In genomic region chr14:21098892-21099595, GRCh38 we compare ENCODE assay signal across 8 cellular contexts. TPM values are rescaled to one million over a fixed set of nuclear protein-coding genes. Genes with fewer than 3 reads are reported as not detected.
DNase-seq lines count a peak whose midpoint lies in the region; ATAC-seq and TF ChIP-seq lines count a peak whose summit lies in the region.

No MANE protein-coding gene starts in this region.

- no peaks in the 10 kb centered on the region for H3K9me3 Mint-ChIP-seq in progenitor cell of endocrine pancreas (ENCODE audit: low read depth)

- TF ChIP-seq CTCF in GM10266 (IDR thresholded peaks at IDR 0.05; ENCODE audit: control insufficient read depth, insufficient read depth, low read depth, missing control alignments), result no peak
- TF ChIP-seq CTCF in epithelial cell of proximal tubule (conservative IDR thresholded peaks at IDR 0.05; ENCODE audit: low read depth, low read length), result no peak
- no peak for TF ChIP-seq CTCF in progenitor cell of endocrine pancreas (IDR thresholded peaks at IDR 0.05; ENCODE audit: unreplicated experiment)
- no peak for TF ChIP-seq CTCF in GM10248 (IDR thresholded peaks at IDR 0.05; ENCODE audit: control extremely low read depth, extremely low read depth, low read depth, missing control alignments)

- POLR2A ChIA-PET in GM10248 (lab: Yijun Ruan, JAX), result no interaction called here

- DNase-seq in GM10266 (ENCODE audit: extremely low spot score) (peak; percentile 20), NT2/D1 (ENCODE audit: low read depth, low spot score) (no peak), epithelial cell of proximal tubule (ENCODE audit: low read depth) (no peak), progenitor cell of endocrine pancreas (ENCODE audit: low spot score, unreplicated experiment) (no peak), ureter (ENCODE audit: low spot score) (no peak), GM10248 (ENCODE audit: extremely low spot score) (no peak)

- H3K4me1 ChIP-seq in NT2/D1 (ENCODE audit: insufficient read depth, insufficient read length), result peaks cover 10% of the 10 kb centered on the region

- no peaks in the 10 kb centered on the region for H3K9me3 ChIP-seq in NT2/D1 (ENCODE audit: insufficient read depth, low read length)

- H3K36me3 ChIP-seq in NT2/D1 (ENCODE audit: insufficient read depth, insufficient read length, low read length), result peaks cover 2% of the 10 kb centered on the region

- peaks cover 2% of the 10 kb centered on the region for H3K36me3 Mint-ChIP-seq in progenitor cell of endocrine pancreas (ENCODE audit: insufficient read depth)

- ATAC-seq in HG02642 (IDR thresholded peaks at IDR 0.05; ENCODE audit: poor library complexity, unreplicated experiment) (no peak), HG03439 (IDR thresholded peaks at IDR 0.05; ENCODE audit: unreplicated experiment) (no peak)

- no peaks in the 10 kb centered on the region for H3K27me3 ChIP-seq in NT2/D1 (ENCODE audit: insufficient read depth, insufficient read length)

- peak overlapping the region; percentile 54 for H3K9ac ChIP-seq in NT2/D1 (ENCODE audit: insufficient read length, low read depth)

- CTCF ChIA-PET in GM10248 (lab: Yijun Ruan, JAX), result interaction anchor here (1.5 to 12.8 kb wide), 5 partner anchors 9 to 83 kb away, joined by 3 to 218 read pairs (median 15); no protein-coding TSS in a partner anchor

- peaks cover 53% of the 10 kb centered on the region for H3K4me1 Mint-ChIP-seq in progenitor cell of endocrine pancreas (ENCODE audit: low read depth)

- no peaks in the 10 kb centered on the region for H3K27me3 Mint-ChIP-seq in progenitor cell of endocrine pancreas

- peak overlapping the region; percentile 75 for H3K4me3 Mint-ChIP-seq in progenitor cell of endocrine pancreas (ENCODE audit: low read depth)

- H3K4me3 ChIP-seq in NT2/D1 (ENCODE audit: insufficient read length, low read depth), result peak overlapping the region; percentile 46
- H3K4me3 ChIP-seq in epithelial cell of proximal tubule (ENCODE audit: low read depth, low read length), result peak overlapping the region; percentile 57

- H3K27ac Mint-ChIP-seq in progenitor cell of endocrine pancreas, result peak overlapping the region; percentile 63

RNA-seq across cellular contexts. Expression of gene ZNF219, which starts 0.6 kb away (rescaled TPM):
- total RNA-seq in epithelial cell of proximal tubule (11.2 and 18.6 TPM in 2 replicates), progenitor cell of endocrine pancreas (103 and 111 TPM in 2 replicates), ureter (47.2 TPM)

RNA-seq across cellular contexts. Expression of gene TMEM253, which starts 1.8 kb away (rescaled TPM):
- total RNA-seq in epithelial cell of proximal tubule (0.43 TPM in 1 of 2 replicates, not detected in the other), progenitor cell of endocrine pancreas (1.1 and 1.4 TPM in 2 replicates), ureter (1.6 TPM)

RNA-seq across cellular contexts. Expression of gene ARHGEF40, which starts 28.9 kb away (rescaled TPM):
- total RNA-seq in epithelial cell of proximal tubule, result 24.2 and 42.7 TPM in 2 replicates
- 57.3 and 65.3 TPM in 2 replicates for total RNA-seq in progenitor cell of endocrine pancreas
- total RNA-seq in ureter, result 41.2 TPM

RNA-seq across cellular contexts. Expression of gene RNASE8, which starts 41.4 kb away (rescaled TPM):
- total RNA-seq in epithelial cell of proximal tubule, result not detected in 2 replicates
- total RNA-seq in progenitor cell of endocrine pancreas, result not detected in 2 replicates
- not detected for total RNA-seq in ureter

RNA-seq across cellular contexts. Expression of gene OR5AU1, which starts 56.8 kb away (rescaled TPM):
- total RNA-seq in epithelial cell of proximal tubule, result not detected in 2 replicates
- not detected in 2 replicates for total RNA-seq in progenitor cell of endocrine pancreas
- not detected for total RNA-seq in ureter
